ENCODE assay signal across 17 cellular contexts in genomic region chr15:45442497-45443135, GRCh38.
A peak's percentile ranks its signal among the peaks of the same experiment; 100 is the strongest.
DNase-seq lines count a peak whose midpoint lies in the region; ATAC-seq, FAIRE-seq and TF ChIP-seq lines count a peak whose summit lies in the region.
"Had no signal": no experiment of that assay in that cellular context is flagged by ENCODE, and none has a peak within 500 bp of the region (broad histone marks: within the 10 kb centered on the region; RNA-seq: fewer than 3 reads in every experiment).

No MANE protein-coding gene starts in this region.

- H3K4me3 Mint-ChIP-seq in WTC11: no peak overlapping the region
- H3K4me3 Mint-ChIP-seq: activated CD4-positive, alpha-beta T cell treated with anti-CD3 and anti-CD28 coated beads, Interleukin-2, amount 10 ng/mL, durations not matched to agents 24 days and 14 days; nephron progenitor cell had no signal

- TF ChIP-seq EP300 in ovary (IDR thresholded peaks at IDR 0.05): no peak

- TF ChIP-seq POLR2A in thyroid gland (IDR thresholded peaks at IDR 0.05) (no peak), ovary (IDR thresholded peaks at IDR 0.05) (no peak)

- H3K4me3 ChIP-seq in thyroid gland (replicated peaks in 1 of 3): no peak overlapping the region
- no peak overlapping the region for H3K4me3 ChIP-seq in ovary
- H3K4me3 ChIP-seq: upper lobe of left lung had no signal

- H3K4me1 ChIP-seq in foreskin keratinocyte (no peaks in the 10 kb centered on the region), thyroid gland (peaks cover 0 to 25% of the 10 kb centered on the region in 2 donors), ovary (ENCODE audit: insufficient read depth) (no peaks in the 10 kb centered on the region)

- H3K36me3 ChIP-seq in thyroid gland: no peaks in the 10 kb centered on the region
- no peaks in the 10 kb centered on the region for H3K36me3 ChIP-seq in ovary
- H3K36me3 ChIP-seq: upper lobe of left lung had no signal

- CTCF ChIA-PET in WTC11 (lab: Charles Lee): interaction anchor here (0.6 to 1.6 kb wide), 5 partner anchors 11 to 169 kb away, joined by 3 to 8 read pairs (median 4); no protein-coding TSS in a partner anchor

- WGBS in thyroid gland, 2 donors: 55 to 60% methylated on average over 5 of the region's 5 CpGs
- 62 to 67% (median 66%) methylated on average over 5 of the region's 5 CpGs for WGBS in ovary, 3 donors

- H3K36me3 Mint-ChIP-seq in WTC11: no peaks in the 10 kb centered on the region

- peaks cover 21% of the 10 kb centered on the region for H3K27me3 Mint-ChIP-seq in WTC11 (ENCODE audit: low read depth)

- H3K9me3 ChIP-seq in thyroid gland: no peaks in the 10 kb centered on the region
- no peaks in the 10 kb centered on the region for H3K9me3 ChIP-seq in ovary
- H3K9me3 ChIP-seq: upper lobe of left lung had no signal

- intact Hi-C loops in thyroid gland (cut with DNase I) (no loop called here), ovary (cut with DNase I) (no loop called here)

- TF ChIP-seq CTCF in WTC11 (IDR thresholded peaks at IDR 0.05) (no peak), foreskin keratinocyte (conservative IDR thresholded peaks at IDR 0.05) (no peak), thyroid gland (IDR thresholded peaks at IDR 0.05) (no peak), ovary (IDR thresholded peaks at IDR 0.05) (no peak)

- H3K9me3 Mint-ChIP-seq in WTC11: no peaks in the 10 kb centered on the region
- H3K9me3 Mint-ChIP-seq: activated CD4-positive, alpha-beta T cell treated with anti-CD3 and anti-CD28 coated beads, Interleukin-2, amount 10 ng/mL, durations not matched to agents 24 days and 14 days; activated T-helper 2 cell treated with anti-CD3 and anti-CD28 coated beads, Interferon-gamma antibody, Interleukin-2, Interleukin-4, amounts not matched to agents 10 μg/mL and 5 μg/mL and 100 μg/mL, durations not matched to agents 14 hours and 24 hours and 36 hours; nephron progenitor cell had no signal

- no peak for FAIRE-seq in HTR-8/SVneo (lab: Jason Lieb, UNC)

- no peak overlapping the region for H3K27ac Mint-ChIP-seq in WTC11
- H3K27ac Mint-ChIP-seq: activated CD4-positive, alpha-beta T cell treated with anti-CD3 and anti-CD28 coated beads, Interleukin-2, amount 10 ng/mL, durations not matched to agents 24 days and 14 days; activated T-helper 2 cell treated with anti-CD3 and anti-CD28 coated beads, Interferon-gamma antibody, Interleukin-2, Interleukin-4, amounts not matched to agents 10 μg/mL and 5 μg/mL and 100 μg/mL, durations not matched to agents 14 hours and 24 hours and 36 hours; nephron progenitor cell had no signal

- ATAC-seq in WTC11 (peak; percentile 90), foreskin keratinocyte (peak; percentile 24)

- POLR2A ChIA-PET in WTC11 (lab: Charles Lee): interaction anchor here (0.6 kb wide), 1 partner anchor 225 kb away, joined by 8 read pairs; no protein-coding TSS in a partner anchor

- peaks cover 9% of the 10 kb centered on the region for H3K4me1 Mint-ChIP-seq in WTC11
- H3K4me1 Mint-ChIP-seq: activated CD4-positive, alpha-beta T cell treated with anti-CD3 and anti-CD28 coated beads, Interleukin-2, amount 10 ng/mL, durations not matched to agents 24 days and 14 days had no signal

- H3K27ac ChIP-seq in foreskin keratinocyte (no peak overlapping the region), thyroid gland (peak overlapping the region; percentile 26 to 64 (median 45)), ovary (no peak overlapping the region)
- H3K27ac ChIP-seq: 22Rv1, upper lobe of left lung had no signal

- DNase-seq in NCI-H82 (lab: John Stamatoyannopoulos, UW) (peak; percentile 42), NCI-H82 treated with DMSO at 0.1 percent for 48 hours (lab: John Stamatoyannopoulos, UW; ENCODE audit: unreplicated experiment) (no peak), WTC11 (ENCODE audit: low spot score) (no peak), foreskin keratinocyte (peak in 1 of 2 donors; percentile 36), thyroid gland (peak; percentile 67 to 69), HTR-8/SVneo (ENCODE audit: insufficient read length, low spot score) (no peak), ovary (no peak), mesenteric fat pad (ENCODE audit: low spot score) (no peak)
- DNase-seq: activated CD4-positive, alpha-beta T cell treated with anti-CD3 and anti-CD28 coated beads, Interleukin-2, amount 10 ng/mL, durations not matched to agents 24 days and 14 days; foreskin melanocyte; left cardiac atrium; NCI-H2029; nephron progenitor cell; SW 1271; upper lobe of left lung had no signal

- H3K27me3 ChIP-seq in foreskin keratinocyte (peaks cover 28% of the 10 kb centered on the region), thyroid gland (no peaks in the 10 kb centered on the region), ovary (no peaks in the 10 kb centered on the region)
- H3K27me3 ChIP-seq: upper lobe of left lung had no signal

TF ChIP-seq in WTC11, 78 proteins besides CTCF, POLR2A, EP300 and RAD21:
- TF ChIP-seq ZNF232 (CRISPR knock-in tag; IDR thresholded peaks at IDR 0.05) (no peak), CREB1 (CRISPR knock-in tag; IDR thresholded peaks at IDR 0.05) (no peak), ZBTB21 (CRISPR knock-in tag; IDR thresholded peaks at IDR 0.05; ENCODE audit: borderline replicate concordance) (no peak), JUN (CRISPR knock-in tag; IDR thresholded peaks at IDR 0.05) (no peak), ZNF396 (CRISPR knock-in tag; IDR thresholded peaks at IDR 0.05; ENCODE audit: borderline replicate concordance) (no peak), TEAD4 (CRISPR knock-in tag; IDR thresholded peaks at IDR 0.05) (no peak), ETV6 (CRISPR knock-in tag; IDR thresholded peaks at IDR 0.05) (no peak), ZNF281 (CRISPR knock-in tag; IDR thresholded peaks at IDR 0.05) (no peak), USF2 (CRISPR knock-in tag; IDR thresholded peaks at IDR 0.05) (no peak), ZNF512 (CRISPR knock-in tag; IDR thresholded peaks at IDR 0.05; ENCODE audit: borderline replicate concordance) (no peak), CDX4 (CRISPR knock-in tag; IDR thresholded peaks at IDR 0.05; ENCODE audit: borderline replicate concordance) (no peak), GTF2I (CRISPR knock-in tag; conservative IDR thresholded peaks at IDR 0.05) (no peak), FOXP1 (CRISPR knock-in tag; IDR thresholded peaks at IDR 0.05; ENCODE audit: borderline replicate concordance) (no peak)

Comparison
In these comparisons a context has a peak if more than half of its experiments do, and no peak if none do; other contexts are left out.
1. DNase-seq: peak in NCI-H82 (single experiment) and thyroid gland (2 of 2); none in NCI-H82 treated with DMSO at 0.1 percent for 48 hours (single experiment), WTC11 (single experiment), HTR-8/SVneo (single experiment), ovary (0 of 5) and mesenteric fat pad (single experiment).
2. H3K27ac ChIP-seq: peak in thyroid gland (3 of 3); none in foreskin keratinocyte (single experiment) and ovary (0 of 2).